ENCODE assay signal across 9 cellular contexts in genomic region chr6:142784344-142784743, GRCh38.
A peak's percentile ranks its signal among the peaks of the same experiment; 100 is the strongest.
DNase-seq lines count a peak whose midpoint lies in the region; ATAC-seq lines count a peak whose summit lies in the region.
"Had no signal": no experiment of that assay in that cellular context is flagged by ENCODE, and none has a peak within 500 bp of the region (broad histone marks: within the 10 kb centered on the region; RNA-seq: fewer than 3 reads in every experiment).

No MANE protein-coding gene starts in this region.

- H3K4me3 ChIP-seq in MG63, result no peak overlapping the region
- H3K4me3 ChIP-seq: BLaER1 treated with 17β-estradiol and CSF1 and Interleukin-3, amounts not matched to agents 10 nM and 100 nM had no signal

- peak; percentile 99 for ATAC-seq in HG02678 (IDR thresholded peaks at IDR 0.05; ENCODE audit: unreplicated experiment)
- ATAC-seq in stimulated activated naive CD8-positive, alpha-beta T cell treated with anti-CD3 and anti-CD28 coated beads, Interleukin-15, Interleukin-2, amounts not matched to agents 100 U/mL and 50 U/mL, for 24 hours, result peak; percentile 93

- H3K27me3 ChIP-seq in MG63, result no peaks in the 10 kb centered on the region
- H3K27me3 ChIP-seq: BLaER1 treated with 17β-estradiol and CSF1 and Interleukin-3, amounts not matched to agents 10 nM and 100 nM had no signal

- peak; percentile 10 for DNase-seq in activated gamma-delta T cell treated with Interleukin-2 at 50 U/mL for 16 hours
- no peak for DNase-seq in activated gamma-delta T cell (lab: John Stamatoyannopoulos, UW)
- DNase-seq in NOMO-1 treated with DMSO at 0.1 percent for 48 hours (lab: John Stamatoyannopoulos, UW; ENCODE audit: unreplicated experiment), result peak; percentile 92
- no peak for DNase-seq in stimulated activated naive CD8-positive, alpha-beta T cell treated with anti-CD3 and anti-CD28 coated beads, Interleukin-15, Interleukin-2, amounts not matched to agents 100 U/mL and 50 U/mL, for 24 hours
- DNase-seq in NCI-H146 treated with DMSO at 0.1 percent for 48 hours (lab: John Stamatoyannopoulos, UW; ENCODE audit: unreplicated experiment), result no peak
- DNase-seq in NCI-H748 treated with DMSO at 0.1 percent for 48 hours (lab: John Stamatoyannopoulos, UW), result no peak
- DNase-seq in MG63, result no peak

- H3K36me3 ChIP-seq in MG63, result no peaks in the 10 kb centered on the region

- no peaks in the 10 kb centered on the region for H3K9me3 ChIP-seq in MG63
- H3K9me3 ChIP-seq: BLaER1 treated with 17β-estradiol and CSF1 and Interleukin-3, amounts not matched to agents 10 nM and 100 nM had no signal

Comparison
In these comparisons a context has a peak if more than half of its experiments do, and no peak if none do; other contexts are left out.
1. DNase-seq: peak in activated gamma-delta T cell treated with Interleukin-2 at 50 U/mL for 16 hours (single experiment) and NOMO-1 treated with DMSO at 0.1 percent for 48 hours (single experiment); none in activated gamma-delta T cell (single experiment), stimulated activated naive CD8-positive, alpha-beta T cell treated with anti-CD3 and anti-CD28 coated beads, Interleukin-15, Interleukin-2, amounts not matched to agents 100 U/mL and 50 U/mL, for 24 hours (single experiment), NCI-H146 treated with DMSO at 0.1 percent for 48 hours (single experiment), NCI-H748 treated with DMSO at 0.1 percent for 48 hours (single experiment) and MG63 (single experiment).